9 cellular contexts compared by ENCODE assay signal in the genomic region with DNA sequence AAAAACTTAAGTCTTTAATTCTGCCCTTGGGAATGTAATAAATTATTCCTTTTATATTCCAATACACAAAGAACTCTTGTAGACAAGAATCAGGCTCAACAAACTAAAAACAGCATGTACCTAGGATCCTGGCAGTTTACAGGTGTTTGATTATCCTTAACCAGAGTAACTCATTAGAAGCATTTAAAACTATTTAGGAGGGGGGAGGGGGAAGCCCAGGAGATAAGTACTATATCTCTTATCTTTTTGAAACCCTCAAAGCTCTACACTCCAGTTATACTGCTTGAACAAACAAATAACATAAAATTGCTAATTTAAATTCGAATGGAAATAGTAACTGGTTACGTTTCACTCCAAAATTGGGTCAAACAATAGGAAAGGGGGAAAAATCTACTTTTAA. TPM values are rescaled to one million over a fixed set of nuclear protein-coding genes. Genes with fewer than 3 reads are reported as not detected.
A peak's percentile ranks its signal among the peaks of the same experiment; 100 is the strongest.
DNase-seq lines count a peak whose midpoint lies in the region; ATAC-seq, FAIRE-seq and TF ChIP-seq lines count a peak whose summit lies in the region.
"Had no signal": no experiment of that assay in that cellular context is flagged by ENCODE, and none has a peak within 500 bp of the region (broad histone marks: within the 10 kb centered on the region; RNA-seq: fewer than 3 reads in every experiment).

No MANE protein-coding gene starts in this region.

- peaks cover 43% of the 10 kb centered on the region for H3K4me1 Mint-ChIP-seq in Calu3 (ENCODE audit: low read depth, unreplicated experiment)
- peaks cover 44% of the 10 kb centered on the region for H3K4me1 Mint-ChIP-seq in osteocyte (ENCODE audit: unreplicated experiment)

- H3K27ac ChIP-seq in OCI-LY1 (ENCODE audit: low read depth, low read length, poor library complexity, severe bottlenecking) = peak overlapping the region; percentile 78

- no TSS peak for BruUV-seq in Calu3 (replicated peaks; lab: Mats Ljungman, UMichigan)

- H3K4me3 ChIP-seq in OCI-LY1 (ENCODE audit: low read depth, low read length, poor library complexity, severe bottlenecking) (peak overlapping the region; percentile 81), endocrine pancreas (ENCODE audit: control insufficient read depth, insufficient read depth, low read length) (peak overlapping the region; percentile 85)

- H3K4me3 Mint-ChIP-seq in Calu3 (ENCODE audit: low read depth, unreplicated experiment) (peak overlapping the region; percentile 100), osteocyte (ENCODE audit: unreplicated experiment) (peak overlapping the region; percentile 95)

- H3K9ac ChIP-seq in OCI-LY1 (ENCODE audit: low read length) = peak overlapping the region; percentile 99
- H3K9ac ChIP-seq in endocrine pancreas (ENCODE audit: control insufficient read depth, insufficient read depth, low read length) = no peak overlapping the region

- H3K9me3 ChIP-seq in OCI-LY1 (ENCODE audit: low read length) (no peaks in the 10 kb centered on the region), endocrine pancreas (ENCODE audit: control insufficient read depth, low read length) (no peaks in the 10 kb centered on the region)

- H3K9me3 Mint-ChIP-seq in Calu3 (ENCODE audit: low read depth, unreplicated experiment) (no peaks in the 10 kb centered on the region), osteocyte (ENCODE audit: unreplicated experiment) (no peaks in the 10 kb centered on the region)

- H2AFZ ChIP-seq in OCI-LY1 (ENCODE audit: low read length) = no peak overlapping the region

- TF ChIP-seq CTCF in Calu3 (IDR thresholded peaks at IDR 0.05; ENCODE audit: unreplicated experiment) = no peak
- TF ChIP-seq CTCF in OCI-LY1 (IDR thresholded peaks at IDR 0.05; ENCODE audit: low read length) = no peak
- no peak for TF ChIP-seq CTCF in osteocyte (IDR thresholded peaks at IDR 0.05)

- peak overlapping the region; percentile 99 for H3K27ac Mint-ChIP-seq in Calu3 (ENCODE audit: unreplicated experiment)
- peak overlapping the region; percentile 94 for H3K27ac Mint-ChIP-seq in osteocyte (ENCODE audit: unreplicated experiment)

- CTCF ChIA-PET in Calu3 (lab: Charles Lee) = interaction anchor here (0.7 to 1.4 kb wide), 3 partner anchors 14 to 64 kb away, joined by 3 to 6 read pairs (median 3); no protein-coding TSS in a partner anchor

- peaks cover 71% of the 10 kb centered on the region for H3K4me1 ChIP-seq in OCI-LY1 (ENCODE audit: insufficient read depth, low read length, severe bottlenecking)
- peaks cover 30% of the 10 kb centered on the region for H3K4me1 ChIP-seq in endocrine pancreas (ENCODE audit: control insufficient read depth, insufficient read depth, low read length)

- peak overlapping the region; percentile 74 for H3K4me2 ChIP-seq in OCI-LY1 (ENCODE audit: low read length)

- intact Hi-C loops in Calu3 (cut with micrococcal nuclease; ENCODE audit: unreplicated experiment) = loop anchor here (5.0 kb wide), 1 partner anchor 130 kb away; no protein-coding TSS in a partner anchor

- H3K79me2 ChIP-seq in OCI-LY1 (ENCODE audit: insufficient read depth, low read length) = peaks cover 83% of the 10 kb centered on the region

- H3K27me3 Mint-ChIP-seq in Calu3 (ENCODE audit: unreplicated experiment) (no peaks in the 10 kb centered on the region), osteocyte (ENCODE audit: unreplicated experiment) (no peaks in the 10 kb centered on the region)

- H3K36me3 Mint-ChIP-seq in Calu3 (ENCODE audit: insufficient read depth, unreplicated experiment) (peaks cover 78% of the 10 kb centered on the region), osteocyte (ENCODE audit: unreplicated experiment) (peaks cover 15% of the 10 kb centered on the region)

- ATAC-seq in HG02623 (IDR thresholded peaks at IDR 0.05; ENCODE audit: unreplicated experiment) = no peak

- H3K36me3 ChIP-seq in OCI-LY1 (ENCODE audit: insufficient read depth, low read length) = peaks cover 71% of the 10 kb centered on the region
- no peaks in the 10 kb centered on the region for H3K36me3 ChIP-seq in endocrine pancreas (ENCODE audit: control insufficient read depth, insufficient read depth, low read length)

- no peak for FAIRE-seq in RCC 7860 (lab: Jason Lieb, UNC)

- H3K27me3 ChIP-seq in OCI-LY1 (ENCODE audit: insufficient read depth, low read length) (no peaks in the 10 kb centered on the region), endocrine pancreas (ENCODE audit: control insufficient read depth, insufficient read depth, low read length) (no peaks in the 10 kb centered on the region)

- H3K9me2 ChIP-seq in OCI-LY1 (ENCODE audit: low read depth, low read length) = no peaks in the 10 kb centered on the region

- DNase-seq in Calu3 (no peak), osteocyte (ENCODE audit: extremely low spot score, unreplicated experiment) (no peak), RCC 7860 (ENCODE audit: low spot score) (no peak), T1000 (lab: John Stamatoyannopoulos, UW) (no peak), AG08395 (ENCODE audit: low spot score) (no peak)
- DNase-seq: stimulated activated CD4-positive, alpha-beta T cell treated with anti-CD3 and anti-CD28 coated beads, Interleukin-12 subunit alpha, Interleukin-12 subunit beta, amount 100 ng/mL, for 4 hours had no signal

- peaks cover 19% of the 10 kb centered on the region for H4K20me1 ChIP-seq in OCI-LY1 (ENCODE audit: insufficient read depth, low read length)

- H3F3A ChIP-seq in OCI-LY1 (ENCODE audit: insufficient read depth, low read length) = 0 out of 2 replicates have a peak, but pooled peaks cover 4% of the 10 kb centered on the region

RNA-seq across cellular contexts. Expression of gene CNBP, which starts 1.9 kb away (rescaled TPM):
- total RNA-seq in Calu3 (2022) (331 and 355 TPM in 2 replicates), osteocyte (199 and 203 TPM in 2 replicates)

RNA-seq across cellular contexts. Expression of gene ISY1, which starts 21.0 kb away (rescaled TPM):
- total RNA-seq in Calu3 (2022) (63.8 and 77.0 TPM in 2 replicates), osteocyte (42.2 and 42.6 TPM in 2 replicates)
